In the genomic region with DNA sequence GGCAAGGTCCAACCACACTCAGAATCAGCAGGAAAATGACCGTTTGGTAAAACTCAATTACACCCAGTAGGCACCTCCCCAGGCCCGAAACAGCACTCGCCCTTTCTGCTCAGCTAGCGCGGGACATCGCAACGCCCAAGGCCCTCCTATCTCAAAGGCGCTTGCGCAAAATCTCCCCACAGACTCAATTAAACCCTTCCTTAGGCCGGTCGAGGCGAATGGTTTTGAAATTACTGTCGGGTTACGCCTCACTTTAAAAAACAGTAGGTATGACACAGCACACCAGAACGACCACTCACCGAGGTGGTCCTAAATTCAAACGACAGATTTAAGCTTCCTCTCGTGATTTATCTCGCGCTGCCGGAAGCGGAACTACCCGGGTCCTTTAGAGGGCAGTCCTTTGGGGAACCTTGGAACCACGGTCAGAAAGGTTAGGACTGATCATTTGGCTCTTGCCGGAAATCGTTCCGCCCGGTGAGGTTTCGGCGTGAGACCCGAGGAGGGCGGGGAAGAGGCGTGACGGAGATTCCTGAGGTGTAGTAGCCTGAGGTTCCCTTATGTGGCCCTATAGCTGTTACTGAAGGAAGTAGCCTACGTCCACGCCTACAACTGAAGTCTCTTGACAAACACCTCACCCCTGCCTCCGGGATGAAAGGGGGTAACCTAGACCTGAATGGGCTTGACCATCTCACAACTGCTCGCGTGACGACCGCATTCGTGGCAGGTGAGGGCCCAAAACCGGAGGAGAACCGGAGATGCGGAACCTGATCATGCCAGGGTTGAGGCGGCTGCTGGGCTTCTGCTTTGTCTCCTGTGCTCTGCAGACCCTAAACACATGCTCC, we compare ENCODE assay signal across 1 cellular context.
TF ChIP-seq lines count a peak whose summit lies in the region.

A gene with protein sequence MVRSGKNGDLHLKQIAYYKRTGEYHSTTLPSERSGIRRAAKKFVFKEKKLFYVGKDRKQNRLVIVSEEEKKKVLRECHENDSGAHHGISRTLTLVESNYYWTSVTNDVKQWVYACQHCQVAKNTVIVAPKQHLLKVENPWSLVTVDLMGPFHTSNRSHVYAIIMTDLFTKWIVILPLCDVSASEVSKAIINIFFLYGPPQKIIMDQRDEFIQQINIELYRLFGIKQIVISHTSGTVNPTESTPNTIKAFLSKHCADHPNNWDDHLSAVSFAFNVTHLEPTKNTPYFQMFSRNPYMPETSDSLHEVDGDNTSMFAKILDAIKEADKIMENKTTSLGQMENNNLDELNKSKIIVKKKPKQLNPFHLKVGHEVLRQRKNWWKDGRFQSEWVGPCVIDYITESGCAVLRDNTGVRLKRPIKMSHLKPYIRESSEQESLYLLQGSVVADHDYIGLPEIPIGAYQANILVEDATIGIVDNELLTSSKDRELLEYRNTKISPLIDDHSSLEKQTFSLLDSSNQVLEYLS (minus strand): TSS at position 374 of the 842 bp plus-strand sequence. CDS start 11,431 bp downstream, outside the sequence.
Gene PPIP5K2 (plus strand): TSS at position 537 of the 842 bp plus-strand sequence. CDS start 9,289 bp downstream, outside the sequence.

TF ChIP-seq in K562, 482 proteins besides CTCF, POLR2A, EP300 and RAD21 (continued from another document and continues in another):
- TF ChIP-seq, protein P1, sequence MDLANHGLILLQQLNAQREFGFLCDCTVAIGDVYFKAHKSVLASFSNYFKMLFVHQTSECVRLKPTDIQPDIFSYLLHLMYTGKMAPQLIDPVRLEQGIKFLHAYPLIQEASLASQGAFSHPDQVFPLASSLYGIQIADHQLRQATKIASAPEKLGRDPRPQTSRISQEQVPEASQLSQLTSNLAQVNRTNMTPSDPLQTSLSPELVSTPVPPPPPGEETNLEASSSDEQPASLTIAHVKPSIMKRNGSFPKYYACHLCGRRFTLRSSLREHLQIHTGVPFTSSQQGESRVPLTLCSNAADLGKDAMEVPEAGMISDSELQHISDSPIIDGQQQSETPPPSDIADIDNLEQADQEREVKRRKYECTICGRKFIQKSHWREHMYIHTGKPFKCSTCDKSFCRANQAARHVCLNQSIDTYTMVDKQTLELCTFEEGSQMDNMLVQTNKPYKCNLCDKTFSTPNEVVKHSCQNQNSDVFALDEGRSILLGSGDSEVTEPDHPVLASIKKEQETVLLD (IDR thresholded peaks at IDR 0.05), result peak; percentile 15; the same call in 1 of the 2 replicates
- TF ChIP-seq MLX (CRISPR knock-in tag; conservative IDR thresholded peaks at IDR 0.05) (no peak), SLC30A9 (CRISPR knock-in tag; IDR thresholded peaks at IDR 0.05) (no peak), ZNF778 (CRISPR knock-in tag; IDR thresholded peaks at IDR 0.05) (no peak), FOXK1 (CRISPR knock-in tag; IDR thresholded peaks at IDR 0.05; ENCODE audit: borderline replicate concordance) (0 out of 2 replicates have a peak, but pooled peaks have one; percentile 38), THRB (CRISPR knock-in tag; conservative IDR thresholded peaks at IDR 0.05) (no peak), GATA2 (CRISPR knock-in tag; IDR thresholded peaks at IDR 0.05) (no peak), ESRRA (IDR thresholded peaks at IDR 0.05; ENCODE audit: borderline replicate concordance, low read depth) (peak; percentile 97), CBX3 (IDR thresholded peaks at IDR 0.05; ENCODE audit: borderline replicate concordance in 1 of 2, low read length in 2 of 2) (peak in 1 of 2 experiments; percentile 94; a peak in 2 of 3 replicates), DDX20 (tag; IDR thresholded peaks at IDR 0.05; ENCODE audit: low read depth) (no peak), BCOR (IDR thresholded peaks at IDR 0.05) (peak; percentile 3; the same call in 1 of the 2 replicates), NR3C1 (CRISPR knock-in tag; IDR thresholded peaks at IDR 0.05) (no peak), ZBTB8A (IDR thresholded peaks at IDR 0.05; ENCODE audit: partially characterized antibody) (no peak), C11orf30 (IDR thresholded peaks at IDR 0.05; ENCODE audit: low read depth) (peak; percentile 89), ZNF57 (CRISPR knock-in tag; IDR thresholded peaks at IDR 0.05) (no peak), MYC (IDR thresholded peaks at IDR 0.05; ENCODE audit: low read depth, low read length) (peak; percentile 29), MYC (CRISPR knock-in tag; IDR thresholded peaks at IDR 0.05; ENCODE audit: borderline replicate concordance, low read depth) (peak; percentile 69; the same call in 1 of the 2 replicates), KHSRP (IDR thresholded peaks at IDR 0.05) (no peak), TEAD1 (CRISPR knock-in tag; IDR thresholded peaks at IDR 0.05) (peak in 1 of 2 experiments; percentile 28; a peak in 1 of 4 replicates), TCF7L2 (IDR thresholded peaks at IDR 0.05; ENCODE audit: low read depth, low read length) (no peak), ZNF3 (CRISPR knock-in tag; IDR thresholded peaks at IDR 0.05) (no peak; the same call in 1 of the 2 replicates), NEUROD1 (IDR thresholded peaks at IDR 0.05; ENCODE audit: borderline replicate concordance, low read depth, low read length, partially characterized antibody) (peak; percentile 80), POLR3A (IDR thresholded peaks at IDR 0.05; ENCODE audit: borderline replicate concordance, extremely low read depth, insufficient read depth, insufficient read length) (peak; percentile 23), ZNF324 (CRISPR knock-in tag; IDR thresholded peaks at IDR 0.05) (no peak), CBFA2T2 (conservative IDR thresholded peaks at IDR 0.05) (no peak), ILK (tag; IDR thresholded peaks at IDR 0.05; ENCODE audit: borderline replicate concordance, low read depth) (no peak)
- TF ChIP-seq, protein P2, sequence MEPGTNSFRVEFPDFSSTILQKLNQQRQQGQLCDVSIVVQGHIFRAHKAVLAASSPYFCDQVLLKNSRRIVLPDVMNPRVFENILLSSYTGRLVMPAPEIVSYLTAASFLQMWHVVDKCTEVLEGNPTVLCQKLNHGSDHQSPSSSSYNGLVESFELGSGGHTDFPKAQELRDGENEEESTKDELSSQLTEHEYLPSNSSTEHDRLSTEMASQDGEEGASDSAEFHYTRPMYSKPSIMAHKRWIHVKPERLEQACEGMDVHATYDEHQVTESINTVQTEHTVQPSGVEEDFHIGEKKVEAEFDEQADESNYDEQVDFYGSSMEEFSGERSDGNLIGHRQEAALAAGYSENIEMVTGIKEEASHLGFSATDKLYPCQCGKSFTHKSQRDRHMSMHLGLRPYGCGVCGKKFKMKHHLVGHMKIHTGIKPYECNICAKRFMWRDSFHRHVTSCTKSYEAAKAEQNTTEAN (CRISPR knock-in tag; IDR thresholded peaks at IDR 0.05), result no peak; the same call in 1 of the 2 replicates
- TF ChIP-seq, protein P3, sequence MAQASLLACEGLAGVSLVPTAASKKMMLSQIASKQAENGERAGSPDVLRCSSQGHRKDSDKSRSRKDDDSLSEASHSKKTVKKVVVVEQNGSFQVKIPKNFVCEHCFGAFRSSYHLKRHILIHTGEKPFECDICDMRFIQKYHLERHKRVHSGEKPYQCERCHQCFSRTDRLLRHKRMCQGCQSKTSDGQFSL (CRISPR knock-in tag; IDR thresholded peaks at IDR 0.05), result peak; percentile 75
- TF ChIP-seq, protein P3 (tag; IDR thresholded peaks at IDR 0.05), result peak in 1 of 2 experiments; percentile 40; a peak in 1 of 4 replicates
- TF ChIP-seq, protein P4, sequence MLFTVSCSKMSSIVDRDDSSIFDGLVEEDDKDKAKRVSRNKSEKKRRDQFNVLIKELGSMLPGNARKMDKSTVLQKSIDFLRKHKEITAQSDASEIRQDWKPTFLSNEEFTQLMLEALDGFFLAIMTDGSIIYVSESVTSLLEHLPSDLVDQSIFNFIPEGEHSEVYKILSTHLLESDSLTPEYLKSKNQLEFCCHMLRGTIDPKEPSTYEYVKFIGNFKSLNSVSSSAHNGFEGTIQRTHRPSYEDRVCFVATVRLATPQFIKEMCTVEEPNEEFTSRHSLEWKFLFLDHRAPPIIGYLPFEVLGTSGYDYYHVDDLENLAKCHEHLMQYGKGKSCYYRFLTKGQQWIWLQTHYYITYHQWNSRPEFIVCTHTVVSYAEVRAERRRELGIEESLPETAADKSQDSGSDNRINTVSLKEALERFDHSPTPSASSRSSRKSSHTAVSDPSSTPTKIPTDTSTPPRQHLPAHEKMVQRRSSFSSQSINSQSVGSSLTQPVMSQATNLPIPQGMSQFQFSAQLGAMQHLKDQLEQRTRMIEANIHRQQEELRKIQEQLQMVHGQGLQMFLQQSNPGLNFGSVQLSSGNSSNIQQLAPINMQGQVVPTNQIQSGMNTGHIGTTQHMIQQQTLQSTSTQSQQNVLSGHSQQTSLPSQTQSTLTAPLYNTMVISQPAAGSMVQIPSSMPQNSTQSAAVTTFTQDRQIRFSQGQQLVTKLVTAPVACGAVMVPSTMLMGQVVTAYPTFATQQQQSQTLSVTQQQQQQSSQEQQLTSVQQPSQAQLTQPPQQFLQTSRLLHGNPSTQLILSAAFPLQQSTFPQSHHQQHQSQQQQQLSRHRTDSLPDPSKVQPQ (CRISPR knock-in tag; IDR thresholded peaks at IDR 0.05; ENCODE audit: borderline replicate concordance), result no peak
- TF ChIP-seq, protein P5, sequence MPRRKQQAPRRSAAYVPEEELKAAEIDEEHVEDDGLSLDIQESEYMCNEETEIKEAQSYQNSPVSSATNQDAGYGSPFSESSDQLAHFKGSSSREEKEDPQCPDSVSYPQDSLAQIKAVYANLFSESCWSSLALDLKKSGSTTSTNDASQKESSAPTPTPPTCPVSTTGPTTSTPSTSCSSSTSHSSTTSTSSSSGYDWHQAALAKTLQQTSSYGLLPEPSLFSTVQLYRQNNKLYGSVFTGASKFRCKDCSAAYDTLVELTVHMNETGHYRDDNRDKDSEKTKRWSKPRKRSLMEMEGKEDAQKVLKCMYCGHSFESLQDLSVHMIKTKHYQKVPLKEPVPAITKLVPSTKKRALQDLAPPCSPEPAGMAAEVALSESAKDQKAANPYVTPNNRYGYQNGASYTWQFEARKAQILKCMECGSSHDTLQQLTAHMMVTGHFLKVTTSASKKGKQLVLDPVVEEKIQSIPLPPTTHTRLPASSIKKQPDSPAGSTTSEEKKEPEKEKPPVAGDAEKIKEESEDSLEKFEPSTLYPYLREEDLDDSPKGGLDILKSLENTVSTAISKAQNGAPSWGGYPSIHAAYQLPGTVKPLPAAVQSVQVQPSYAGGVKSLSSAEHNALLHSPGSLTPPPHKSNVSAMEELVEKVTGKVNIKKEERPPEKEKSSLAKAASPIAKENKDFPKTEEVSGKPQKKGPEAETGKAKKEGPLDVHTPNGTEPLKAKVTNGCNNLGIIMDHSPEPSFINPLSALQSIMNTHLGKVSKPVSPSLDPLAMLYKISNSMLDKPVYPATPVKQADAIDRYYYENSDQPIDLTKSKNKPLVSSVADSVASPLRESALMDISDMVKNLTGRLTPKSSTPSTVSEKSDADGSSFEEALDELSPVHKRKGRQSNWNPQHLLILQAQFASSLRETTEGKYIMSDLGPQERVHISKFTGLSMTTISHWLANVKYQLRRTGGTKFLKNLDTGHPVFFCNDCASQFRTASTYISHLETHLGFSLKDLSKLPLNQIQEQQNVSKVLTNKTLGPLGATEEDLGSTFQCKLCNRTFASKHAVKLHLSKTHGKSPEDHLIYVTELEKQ (CRISPR knock-in tag; IDR thresholded peaks at IDR 0.05), result no peak
- TF ChIP-seq, protein P6, sequence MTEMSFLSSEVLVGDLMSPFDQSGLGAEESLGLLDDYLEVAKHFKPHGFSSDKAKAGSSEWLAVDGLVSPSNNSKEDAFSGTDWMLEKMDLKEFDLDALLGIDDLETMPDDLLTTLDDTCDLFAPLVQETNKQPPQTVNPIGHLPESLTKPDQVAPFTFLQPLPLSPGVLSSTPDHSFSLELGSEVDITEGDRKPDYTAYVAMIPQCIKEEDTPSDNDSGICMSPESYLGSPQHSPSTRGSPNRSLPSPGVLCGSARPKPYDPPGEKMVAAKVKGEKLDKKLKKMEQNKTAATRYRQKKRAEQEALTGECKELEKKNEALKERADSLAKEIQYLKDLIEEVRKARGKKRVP (CRISPR knock-in tag; IDR thresholded peaks at IDR 0.05), result no peak
- TF ChIP-seq, protein P7, sequence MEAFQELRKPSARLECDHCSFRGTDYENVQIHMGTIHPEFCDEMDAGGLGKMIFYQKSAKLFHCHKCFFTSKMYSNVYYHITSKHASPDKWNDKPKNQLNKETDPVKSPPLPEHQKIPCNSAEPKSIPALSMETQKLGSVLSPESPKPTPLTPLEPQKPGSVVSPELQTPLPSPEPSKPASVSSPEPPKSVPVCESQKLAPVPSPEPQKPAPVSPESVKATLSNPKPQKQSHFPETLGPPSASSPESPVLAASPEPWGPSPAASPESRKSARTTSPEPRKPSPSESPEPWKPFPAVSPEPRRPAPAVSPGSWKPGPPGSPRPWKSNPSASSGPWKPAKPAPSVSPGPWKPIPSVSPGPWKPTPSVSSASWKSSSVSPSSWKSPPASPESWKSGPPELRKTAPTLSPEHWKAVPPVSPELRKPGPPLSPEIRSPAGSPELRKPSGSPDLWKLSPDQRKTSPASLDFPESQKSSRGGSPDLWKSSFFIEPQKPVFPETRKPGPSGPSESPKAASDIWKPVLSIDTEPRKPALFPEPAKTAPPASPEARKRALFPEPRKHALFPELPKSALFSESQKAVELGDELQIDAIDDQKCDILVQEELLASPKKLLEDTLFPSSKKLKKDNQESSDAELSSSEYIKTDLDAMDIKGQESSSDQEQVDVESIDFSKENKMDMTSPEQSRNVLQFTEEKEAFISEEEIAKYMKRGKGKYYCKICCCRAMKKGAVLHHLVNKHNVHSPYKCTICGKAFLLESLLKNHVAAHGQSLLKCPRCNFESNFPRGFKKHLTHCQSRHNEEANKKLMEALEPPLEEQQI (IDR thresholded peaks at IDR 0.05), result peak; percentile 91
